24 cellular contexts compared by ENCODE assay signal in the genomic region with DNA sequence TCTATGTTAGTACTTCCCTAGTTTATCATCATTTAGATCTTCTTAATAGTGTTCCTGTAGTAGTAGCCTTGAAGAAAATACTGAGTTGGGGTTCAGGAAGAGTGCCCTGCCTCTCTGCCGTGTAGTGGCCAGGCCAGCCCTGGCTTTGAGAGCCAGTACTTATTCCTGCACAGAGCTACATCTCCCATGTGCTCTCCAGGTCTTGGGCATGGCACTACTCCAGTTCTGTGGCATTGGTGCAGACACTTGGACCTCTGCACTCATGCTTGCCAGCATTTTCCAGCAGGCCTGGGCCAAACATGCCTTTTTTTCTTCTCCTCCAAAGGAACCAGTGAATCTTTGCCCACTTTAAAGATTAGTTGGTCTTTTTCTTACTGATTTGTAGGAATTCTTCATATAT. TPM values are rescaled to one million over a fixed set of nuclear protein-coding genes. Genes with fewer than 3 reads are reported as not detected.
DNase-seq lines count a peak whose midpoint lies in the region; ATAC-seq and TF ChIP-seq lines count a peak whose summit lies in the region.
"Had no signal": no experiment of that assay in that cellular context is flagged by ENCODE, and none has a peak within 500 bp of the region (broad histone marks: within the 10 kb centered on the region; RNA-seq: fewer than 3 reads in every experiment).

No MANE protein-coding gene starts in this region.

- H2AK9ac ChIP-seq in IMR-90 (replicated peaks; ENCODE audit: low read depth, low read length, poor library complexity): no peak overlapping the region

- dilution Hi-C loops in IMR-90 (cut with HindIII; ENCODE audit: low sequenced_read_pairs, unreplicated experiment): no loop called here

- H3K27ac ChIP-seq in IMR-90 (ENCODE audit: insufficient read depth, low read length) (no peak overlapping the region), heart right ventricle (peak overlapping the region in 6 of 10 donors; percentile 38 to 96 (median 50))
- H3K27ac ChIP-seq: BLaER1 had no signal

- DNase-seq in IMR-90: no peak
- no peak for DNase-seq in chondrocyte (ENCODE audit: low spot score)
- DNase-seq in heart right ventricle: no peak
- DNase-seq in stimulated activated effector memory CD8-positive, alpha-beta T cell treated with anti-CD3 and anti-CD28 coated beads, Interleukin-12 subunit alpha, Interleukin-12 subunit beta, amount 100 ng/mL, for 72 hours (ENCODE audit: low spot score in 2 of 2): no peak
- DNase-seq in epidermal melanocyte (ENCODE audit: insufficient read length, low spot score): no peak
- DNase-seq: ACHN; Caco-2; CD4-positive, alpha-beta T cell; DMS 273 treated with DMSO at 0.1 percent for 48 hours; DMS79 treated with DMSO at 0.1 percent for 48 hours; H9; HFFc6; NCI-H1105; NCI-H146; NCI-H2081; NCI-H2171 treated with DMSO at 0.1 percent for 48 hours; NCI-H524 treated with DMSO at 0.1 percent for 48 hours; NCI-H82; OCI-M1 had no signal

- no peak overlapping the region for H3K4ac ChIP-seq in IMR-90 (ENCODE audit: low read depth, low read length)

- no peak overlapping the region for H4K5ac ChIP-seq in IMR-90 (ENCODE audit: low read depth, low read length)

- H3K27me3 Mint-ChIP-seq in chondrocyte (ENCODE audit: low read depth): no peaks in the 10 kb centered on the region

- H3K4me1 ChIP-seq in IMR-90 (ENCODE audit: control insufficient read depth, insufficient read depth, low read length): peaks cover 4% of the 10 kb centered on the region
- H3K4me1 ChIP-seq in heart right ventricle: peaks cover 0 to 52% (median 20%) of the 10 kb centered on the region in 9 donors
- H3K4me1 ChIP-seq: Caco-2 had no signal

- H3K27me3 ChIP-seq in IMR-90 (ENCODE audit: control insufficient read depth, insufficient read depth, low read length) (no peaks in the 10 kb centered on the region), heart right ventricle (peaks cover 0 to 15% (median 0%) of the 10 kb centered on the region in 7 donors)
- H3K27me3 ChIP-seq: BLaER1 had no signal

- H3K36me3 ChIP-seq in IMR-90 (ENCODE audit: control insufficient read depth, insufficient read depth, low read length): peaks cover 12% of the 10 kb centered on the region
- peaks cover 0 to 23% (median 5%) of the 10 kb centered on the region in 9 donors for H3K36me3 ChIP-seq in heart right ventricle
- H3K36me3 ChIP-seq: BLaER1 had no signal

- H4K91ac ChIP-seq in IMR-90 (ENCODE audit: insufficient read depth, low read depth, low read length): no peak overlapping the region

- H3K4me3 ChIP-seq in IMR-90 (ENCODE audit: insufficient read depth, low read depth, low read length) (no peak overlapping the region), heart right ventricle (peak overlapping the region in 1 of 10 donors; percentile 9)
- H3K4me3 ChIP-seq: BLaER1 had no signal

- no peak overlapping the region for H3K9ac ChIP-seq in IMR-90 (ENCODE audit: low read depth, low read length)
- H3K9ac ChIP-seq: BLaER1 had no signal

- H3K56ac ChIP-seq in IMR-90 (ENCODE audit: extremely low read depth, insufficient read depth, low read length): no peak overlapping the region

- H4K20me1 ChIP-seq in IMR-90 (ENCODE audit: insufficient read depth, low read length): no peaks in the 10 kb centered on the region
- H4K20me1 ChIP-seq: BLaER1 had no signal

- H2BK20ac ChIP-seq in IMR-90 (ENCODE audit: low read depth, low read length): no peak overlapping the region

- intact Hi-C loops in IMR-90 (cut with micrococcal nuclease): no loop called here
- intact Hi-C loops in heart right ventricle (cut with DNase I): loop anchor here in 1 of 10 donors (5.0 kb wide), 1 partner anchor 76 kb away; the partner anchor contains the start of gene BET1

- no peak overlapping the region for H2BK5ac ChIP-seq in IMR-90 (ENCODE audit: low read depth, low read length, poor library complexity, severe bottlenecking)

- H3K9me3 ChIP-seq in IMR-90 (ENCODE audit: control insufficient read depth, insufficient read depth, low read length): no peaks in the 10 kb centered on the region
- no peaks in the 10 kb centered on the region for H3K9me3 ChIP-seq in heart right ventricle
- H3K9me3 ChIP-seq: BLaER1, Caco-2 had no signal

- 0 out of 4 replicates have a peak overlapping the region, but pooled peaks of 1 of the 2 experiments have one; percentile 22 for H4K8ac ChIP-seq in IMR-90 (ENCODE audit: low read depth in 2 of 2, low read length in 2 of 2)

- H3K23ac ChIP-seq in IMR-90 (ENCODE audit: low read depth, low read length): no peak overlapping the region

- ATAC-seq in IMR-90 (ENCODE audit: low read depth) (no peak), heart right ventricle (peak in 1 of 8 donors; percentile 76), HG03521 (IDR thresholded peaks at IDR 0.05; ENCODE audit: unreplicated experiment) (no peak), HG03469 (IDR thresholded peaks at IDR 0.05; ENCODE audit: unreplicated experiment) (no peak)
- peak; percentile 39 for ATAC-seq in stimulated activated effector memory CD8-positive, alpha-beta T cell treated with anti-CD3 and anti-CD28 coated beads, Interleukin-12 subunit alpha, Interleukin-12 subunit beta, amount 100 ng/mL, for 72 hours

- no peaks in the 10 kb centered on the region for H3K9me3 Mint-ChIP-seq in chondrocyte (ENCODE audit: low read depth)
- peaks cover 2% of the 10 kb centered on the region for H3K9me3 Mint-ChIP-seq in stimulated activated effector memory CD8-positive, alpha-beta T cell treated with anti-CD3 and anti-CD28 coated beads, Interleukin-12 subunit alpha, Interleukin-12 subunit beta, amount 100 ng/mL, for 72 hours
- H3K9me3 Mint-ChIP-seq: CD4-positive, alpha-beta T cell; H9; HFFc6; IgD-negative memory B cell had no signal

- no peak overlapping the region for H2AK5ac ChIP-seq in IMR-90 (ENCODE audit: low read depth, low read length)

- peak overlapping the region; percentile 49 for H3K27ac Mint-ChIP-seq in chondrocyte (ENCODE audit: unreplicated experiment)
- H3K27ac Mint-ChIP-seq in stimulated activated effector memory CD8-positive, alpha-beta T cell treated with anti-CD3 and anti-CD28 coated beads, Interleukin-12 subunit alpha, Interleukin-12 subunit beta, amount 100 ng/mL, for 72 hours: no peak overlapping the region
- H3K27ac Mint-ChIP-seq: CD4-positive, alpha-beta T cell; HFFc6; IgD-negative memory B cell had no signal

- H2BK15ac ChIP-seq in IMR-90 (ENCODE audit: low read depth, low read length): 0 out of 3 replicates have a peak overlapping the region, but pooled peaks have one; percentile 10

- no peak overlapping the region for H3K4me2 ChIP-seq in IMR-90 (ENCODE audit: low read depth, low read length)
- H3K4me2 ChIP-seq: BLaER1 had no signal

- BruUV-seq in IMR-90 (replicated peaks; lab: Mats Ljungman, UMichigan): no TSS peak

- H2AFZ ChIP-seq in IMR-90 (replicated peaks; ENCODE audit: low read length, poor library complexity): no peak overlapping the region

- TF ChIP-seq RAD21 in IMR-90 (IDR thresholded peaks at IDR 0.05; ENCODE audit: low read length): no peak

- no peak overlapping the region for H3K14ac ChIP-seq in IMR-90 (replicated peaks; ENCODE audit: low read depth, low read length)

- H3K9me1 ChIP-seq in IMR-90 (ENCODE audit: insufficient read depth, low read length): no peaks in the 10 kb centered on the region

- peaks cover 8% of the 10 kb centered on the region for H3K36me3 Mint-ChIP-seq in chondrocyte (ENCODE audit: low read depth)
- no peaks in the 10 kb centered on the region for H3K36me3 Mint-ChIP-seq in stimulated activated effector memory CD8-positive, alpha-beta T cell treated with anti-CD3 and anti-CD28 coated beads, Interleukin-12 subunit alpha, Interleukin-12 subunit beta, amount 100 ng/mL, for 72 hours
- H3K36me3 Mint-ChIP-seq: IgD-negative memory B cell had no signal

- H3K4me1 Mint-ChIP-seq in chondrocyte (ENCODE audit: low read depth): peaks cover 30% of the 10 kb centered on the region
- no peaks in the 10 kb centered on the region for H3K4me1 Mint-ChIP-seq in stimulated activated effector memory CD8-positive, alpha-beta T cell treated with anti-CD3 and anti-CD28 coated beads, Interleukin-12 subunit alpha, Interleukin-12 subunit beta, amount 100 ng/mL, for 72 hours

- H3K79me1 ChIP-seq in IMR-90 (ENCODE audit: low read depth in 1 of 2, low read length in 2 of 2): peaks cover 10 to 27% of the 10 kb centered on the region in 2 experiments; a peak in 2 of 4 replicates

- in situ Hi-C loops in IMR-90 (cut with MboI; ENCODE audit: low sequenced_read_pairs): no loop called here

- 71% methylated on average over 1 of the region's 1 CpG; no CpG with 5 or more reads in 1 of the 2 experiments for WGBS in IMR-90 (ENCODE audit: extremely low coverage in 2 of 2, insufficient read length in 1 of 2), 2 experiments
- WGBS in heart right ventricle, 2 donors: 45 to 63% methylated on average over 1 of the region's 1 CpG

- no peak overlapping the region for H3K4me3 Mint-ChIP-seq in chondrocyte (ENCODE audit: unreplicated experiment)
- H3K4me3 Mint-ChIP-seq in stimulated activated effector memory CD8-positive, alpha-beta T cell treated with anti-CD3 and anti-CD28 coated beads, Interleukin-12 subunit alpha, Interleukin-12 subunit beta, amount 100 ng/mL, for 72 hours: no peak overlapping the region
- H3K4me3 Mint-ChIP-seq: CD4-positive, alpha-beta T cell; H9; HFFc6; IgD-negative memory B cell had no signal

- POLR2A ChIA-PET in IMR-90 (lab: Charles Lee; ENCODE audit: unreplicated experiment): no interaction called here

- H3K18ac ChIP-seq in IMR-90 (ENCODE audit: low read depth, low read length): no peak overlapping the region

- no peak overlapping the region for H2BK120ac ChIP-seq in IMR-90 (ENCODE audit: low read depth, low read length)

- TF ChIP-seq POLR2A in IMR-90 (IDR thresholded peaks at IDR 0.05; ENCODE audit: low read depth, low read length): no peak

- CTCF ChIA-PET in IMR-90 (lab: Yijun Ruan, JAX): no interaction called here

- TF ChIP-seq CTCF in IMR-90 (conservative IDR thresholded peaks at IDR 0.05; ENCODE audit: low read depth, low read length) (no peak), chondrocyte (IDR thresholded peaks at IDR 0.05) (no peak), heart right ventricle (IDR thresholded peaks at IDR 0.05) (no peak)

RNA-seq across cellular contexts. Expression of gene GNG11, which starts 5.3 kb away (rescaled TPM):
- total RNA-seq in IMR-90 (2012; rRNA removed) (6.1 and 11.1 TPM in 2 replicates), chondrocyte (8.2 to 15.0 TPM (median 9.4 TPM) in 3 replicates), heart right ventricle (10 to 100 TPM; 10.6 to 24.7 (median 14.6) TPM)
- polyA plus RNA-seq in IMR-90 (2012; rRNA removed) (10.1 and 10.5 TPM in 2 replicates), heart right ventricle (10 to 100 TPM; 32.1 to 52.7 TPM)
- polyA plus RNA-seq in IMR-90 (2012; cell fraction: cytosol; rRNA removed): 5.0 and 5.5 TPM in 2 replicates
- polyA plus RNA-seq in IMR-90 (2012; cell fraction: nucleus; rRNA removed; ENCODE audit: low replicate concordance): 2.0 and 3.3 TPM in 2 replicates
- total RNA-seq: Caco-2; CD4-positive, alpha-beta T cell had no signal

RNA-seq across cellular contexts. Expression of gene GNGT1, which starts 20.4 kb away (rescaled TPM):
- total RNA-seq in IMR-90 (2012; rRNA removed): not detected in 2 replicates
- polyA plus RNA-seq in IMR-90 (2012; rRNA removed): not detected in 2 replicates
- not detected in 2 replicates for polyA plus RNA-seq in IMR-90 (2012; cell fraction: cytosol; rRNA removed)
- not detected in 2 replicates for polyA plus RNA-seq in IMR-90 (2012; cell fraction: nucleus; rRNA removed; ENCODE audit: low replicate concordance)
- not detected in 3 replicates for total RNA-seq in chondrocyte
- not detected for total RNA-seq in heart right ventricle
- polyA plus RNA-seq in heart right ventricle: not detected
- total RNA-seq: CD4-positive, alpha-beta T cell; HFFc6; SK-MEL-5 had no signal
- polyA plus RNA-seq: IgD-negative memory B cell had no signal

RNA-seq across cellular contexts. Expression of gene TFPI2, which starts 36.2 kb away (rescaled TPM):
- total RNA-seq in IMR-90 (2012; rRNA removed): 48.9 and 53.6 TPM in 2 replicates
- 99.0 and 121 TPM in 2 replicates for polyA plus RNA-seq in IMR-90 (2012; rRNA removed)
- polyA plus RNA-seq in IMR-90 (2012; cell fraction: cytosol; rRNA removed): 55.1 and 97.0 TPM in 2 replicates
- polyA plus RNA-seq in IMR-90 (2012; cell fraction: nucleus; rRNA removed; ENCODE audit: low replicate concordance): 41.5 and 59.6 TPM in 2 replicates
- total RNA-seq in chondrocyte: 6.0 to 14.1 TPM (median 10.6 TPM) in 3 replicates
- total RNA-seq in heart right ventricle: 10 to 100 TPM in 1 of 10 donors, 1 to 10 TPM in 9; 1.1 to 13.4 (median 2.2) TPM
- polyA plus RNA-seq in heart right ventricle: 1 to 10 TPM; 1.8 to 8.5 TPM
- total RNA-seq: Caco-2; CD4-positive, alpha-beta T cell had no signal
- polyA plus RNA-seq: IgD-negative memory B cell had no signal
